ENCODE assay signal across 1 cellular context in genomic region chr5:177366528-177367322, GRCh38.
TF ChIP-seq lines count a peak whose summit lies in the region.

No MANE protein-coding gene starts in this region.

TF ChIP-seq in liver, 16 proteins besides CTCF, POLR2A, EP300 and RAD21 (continued from another document):
- no peak for TF ChIP-seq ZBTB33 (IDR thresholded peaks at IDR 0.05)
- TF ChIP-seq, protein P1, sequence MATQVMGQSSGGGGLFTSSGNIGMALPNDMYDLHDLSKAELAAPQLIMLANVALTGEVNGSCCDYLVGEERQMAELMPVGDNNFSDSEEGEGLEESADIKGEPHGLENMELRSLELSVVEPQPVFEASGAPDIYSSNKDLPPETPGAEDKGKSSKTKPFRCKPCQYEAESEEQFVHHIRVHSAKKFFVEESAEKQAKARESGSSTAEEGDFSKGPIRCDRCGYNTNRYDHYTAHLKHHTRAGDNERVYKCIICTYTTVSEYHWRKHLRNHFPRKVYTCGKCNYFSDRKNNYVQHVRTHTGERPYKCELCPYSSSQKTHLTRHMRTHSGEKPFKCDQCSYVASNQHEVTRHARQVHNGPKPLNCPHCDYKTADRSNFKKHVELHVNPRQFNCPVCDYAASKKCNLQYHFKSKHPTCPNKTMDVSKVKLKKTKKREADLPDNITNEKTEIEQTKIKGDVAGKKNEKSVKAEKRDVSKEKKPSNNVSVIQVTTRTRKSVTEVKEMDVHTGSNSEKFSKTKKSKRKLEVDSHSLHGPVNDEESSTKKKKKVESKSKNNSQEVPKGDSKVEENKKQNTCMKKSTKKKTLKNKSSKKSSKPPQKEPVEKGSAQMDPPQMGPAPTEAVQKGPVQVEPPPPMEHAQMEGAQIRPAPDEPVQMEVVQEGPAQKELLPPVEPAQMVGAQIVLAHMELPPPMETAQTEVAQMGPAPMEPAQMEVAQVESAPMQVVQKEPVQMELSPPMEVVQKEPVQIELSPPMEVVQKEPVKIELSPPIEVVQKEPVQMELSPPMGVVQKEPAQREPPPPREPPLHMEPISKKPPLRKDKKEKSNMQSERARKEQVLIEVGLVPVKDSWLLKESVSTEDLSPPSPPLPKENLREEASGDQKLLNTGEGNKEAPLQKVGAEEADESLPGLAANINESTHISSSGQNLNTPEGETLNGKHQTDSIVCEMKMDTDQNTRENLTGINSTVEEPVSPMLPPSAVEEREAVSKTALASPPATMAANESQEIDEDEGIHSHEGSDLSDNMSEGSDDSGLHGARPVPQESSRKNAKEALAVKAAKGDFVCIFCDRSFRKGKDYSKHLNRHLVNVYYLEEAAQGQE (IDR thresholded peaks at IDR 0.05) = peak; percentile 78
- TF ChIP-seq, protein P2, sequence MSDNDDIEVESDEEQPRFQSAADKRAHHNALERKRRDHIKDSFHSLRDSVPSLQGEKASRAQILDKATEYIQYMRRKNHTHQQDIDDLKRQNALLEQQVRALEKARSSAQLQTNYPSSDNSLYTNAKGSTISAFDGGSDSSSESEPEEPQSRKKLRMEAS (IDR thresholded peaks at IDR 0.05) = peak; percentile 40
- TF ChIP-seq FOXA2 (IDR thresholded peaks at IDR 0.05) = no peak
- TF ChIP-seq HNF4A (conservative IDR thresholded peaks at IDR 0.05) = peak in 1 of 2 donors; percentile 22
- TF ChIP-seq HNF4G (IDR thresholded peaks at IDR 0.05) = no peak
- TF ChIP-seq FOXA1 (IDR thresholded peaks at IDR 0.05) = no peak
- no peak for TF ChIP-seq NR2F2 (IDR thresholded peaks at IDR 0.05)
- TF ChIP-seq, protein P3, sequence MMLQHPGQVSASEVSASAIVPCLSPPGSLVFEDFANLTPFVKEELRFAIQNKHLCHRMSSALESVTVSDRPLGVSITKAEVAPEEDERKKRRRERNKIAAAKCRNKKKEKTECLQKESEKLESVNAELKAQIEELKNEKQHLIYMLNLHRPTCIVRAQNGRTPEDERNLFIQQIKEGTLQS (IDR thresholded peaks at IDR 0.05) = no peak
TF ChIP-seq in liver: peak in this region for 6.
